In genomic region chr6:138218449-138218848, GRCh38 we compare ENCODE assay signal across 35 cellular contexts. TPM values are rescaled to one million over a fixed set of nuclear protein-coding genes. Genes with fewer than 3 reads are reported as not detected.
"Had no signal": no experiment of that assay in that cellular context is flagged by ENCODE, and none has a peak within 500 bp of the region (broad histone marks: within the 10 kb centered on the region; RNA-seq: fewer than 3 reads in every experiment).

Gene PBOV1 (minus strand): TSS chr6:138218491. CDS start chr6:138218395, 96 bp downstream.

- H3K36me3 ChIP-seq: ascending aorta, breast epithelium, cardiac muscle cell, esophagus muscularis mucosa had no signal

- H3K36me3 Mint-ChIP-seq: activated CD4-positive, alpha-beta memory T cell treated with anti-CD3 and anti-CD28 coated beads for 36 hours; activated naive CD4-positive, alpha-beta T cell treated with anti-CD3 and anti-CD28 coated beads, Interleukin-2, amount 10 ng/mL, durations not matched to agents 7 days and 5 days; activated naive CD4-positive, alpha-beta T cell treated with anti-CD3 and anti-CD28 coated beads, Interleukin-2, amount 50 U/mL, for 72 hours; activated naive CD8-positive, alpha-beta T cell treated with anti-CD3 and anti-CD28 coated beads, Interleukin-2, amount 10 ng/mL, durations not matched to agents 7 days and 5 days had no signal

- H3K27ac Mint-ChIP-seq: activated CD4-positive, alpha-beta memory T cell treated with anti-CD3 and anti-CD28 coated beads for 36 hours; activated CD4-positive, alpha-beta T cell treated with anti-CD3 and anti-CD28 coated beads for 36 hours; activated CD4-positive, alpha-beta T cell treated with anti-CD3 and anti-CD28 coated beads, Interleukin-2, amount 10 ng/mL, durations not matched to agents 24 days and 14 days; activated CD8-positive, alpha-beta T cell treated with anti-CD3 and anti-CD28 coated beads, Interleukin-2, amount 10 ng/mL, durations not matched to agents 7 days and 5 days; activated naive CD4-positive, alpha-beta T cell treated with anti-CD3 and anti-CD28 coated beads, Interleukin-2, amount 10 ng/mL, durations not matched to agents 7 days and 5 days; activated naive CD4-positive, alpha-beta T cell treated with anti-CD3 and anti-CD28 coated beads, Interleukin-2, amount 50 U/mL, for 72 hours; activated naive CD8-positive, alpha-beta T cell treated with anti-CD3 and anti-CD28 coated beads, Interleukin-2, amount 10 ng/mL, durations not matched to agents 7 days and 5 days; activated T-cell treated with anti-CD3 and anti-CD28 coated beads, Interleukin-2, amount 50 U/mL, for 24 hours; activated T-cell treated with anti-CD3 and anti-CD28 coated beads, Interleukin-2, amount 50 U/mL, for 72 hours; dendritic cell treated with granulocyte-macrophage colony-stimulating factor and Interleukin-4, amounts not matched to agents 40 ng/mL and 50 ng/mL, for 4 days; endodermal cell; T-helper 17 cell; T-helper 2 cell treated with Interferon-gamma antibody and Interleukin-4, amounts not matched to agents 5 μg/mL and 100 μg/mL, for 36 hours had no signal

- ATAC-seq: activated CD4-positive, alpha-beta T cell treated with anti-CD3 and anti-CD28 coated beads for 36 hours; activated CD8-positive, alpha-beta T cell treated with anti-CD3 and anti-CD28 coated beads, Interleukin-2, amount 10 ng/mL, durations not matched to agents 7 days and 5 days; activated naive CD4-positive, alpha-beta T cell treated with anti-CD3 and anti-CD28 coated beads, Interleukin-2, amount 50 U/mL, for 72 hours; activated T-cell treated with anti-CD3 and anti-CD28 coated beads, Interleukin-2, amount 50 U/mL, for 72 hours; T-helper 17 cell had no signal

- H3K4me1 ChIP-seq: ascending aorta, breast epithelium, esophagus muscularis mucosa had no signal

- H3K4me3 Mint-ChIP-seq: activated CD4-positive, alpha-beta memory T cell treated with anti-CD3 and anti-CD28 coated beads for 36 hours; activated CD4-positive, alpha-beta T cell treated with anti-CD3 and anti-CD28 coated beads for 36 hours; activated CD4-positive, alpha-beta T cell treated with anti-CD3 and anti-CD28 coated beads, Interleukin-2, amount 10 ng/mL, durations not matched to agents 24 days and 14 days; activated CD8-positive, alpha-beta T cell treated with anti-CD3 and anti-CD28 coated beads, Interleukin-2, amount 10 ng/mL, durations not matched to agents 7 days and 5 days; activated naive CD4-positive, alpha-beta T cell treated with anti-CD3 and anti-CD28 coated beads, Interleukin-2, amount 10 ng/mL, durations not matched to agents 7 days and 5 days; activated naive CD8-positive, alpha-beta T cell treated with anti-CD3 and anti-CD28 coated beads, Interleukin-2, amount 10 ng/mL, durations not matched to agents 7 days and 5 days; activated T-cell treated with anti-CD3 and anti-CD28 coated beads, Interleukin-2, amount 50 U/mL, for 24 hours; activated T-cell treated with anti-CD3 and anti-CD28 coated beads, Interleukin-2, amount 50 U/mL, for 72 hours; brain; dendritic cell treated with granulocyte-macrophage colony-stimulating factor and Interleukin-4, amounts not matched to agents 40 ng/mL and 50 ng/mL, for 4 days; endodermal cell; T-helper 17 cell; T-helper 2 cell treated with Interferon-gamma antibody and Interleukin-4, amounts not matched to agents 5 μg/mL and 100 μg/mL, for 36 hours had no signal

- H3K9me3 Mint-ChIP-seq: activated CD4-positive, alpha-beta memory T cell treated with anti-CD3 and anti-CD28 coated beads for 36 hours; activated CD4-positive, alpha-beta T cell treated with anti-CD3 and anti-CD28 coated beads, Interleukin-2, amount 10 ng/mL, durations not matched to agents 24 days and 14 days; activated naive CD4-positive, alpha-beta T cell treated with anti-CD3 and anti-CD28 coated beads, Interleukin-2, amount 10 ng/mL, durations not matched to agents 7 days and 5 days; activated naive CD4-positive, alpha-beta T cell treated with anti-CD3 and anti-CD28 coated beads, Interleukin-2, amount 50 U/mL, for 72 hours; activated naive CD8-positive, alpha-beta T cell treated with anti-CD3 and anti-CD28 coated beads, Interleukin-2, amount 10 ng/mL, durations not matched to agents 7 days and 5 days; activated T-cell treated with anti-CD3 and anti-CD28 coated beads, Interleukin-2, amount 50 U/mL, for 24 hours; activated T-cell treated with anti-CD3 and anti-CD28 coated beads, Interleukin-2, amount 50 U/mL, for 72 hours; brain; dendritic cell treated with granulocyte-macrophage colony-stimulating factor and Interleukin-4, amounts not matched to agents 40 ng/mL and 50 ng/mL, for 4 days; endodermal cell; T-helper 2 cell treated with Interferon-gamma antibody and Interleukin-4, amounts not matched to agents 5 μg/mL and 100 μg/mL, for 36 hours had no signal

- H3K27me3 ChIP-seq: ascending aorta, breast epithelium, dorsolateral prefrontal cortex, esophagus muscularis mucosa had no signal

- DNase-seq: activated CD4-positive, alpha-beta memory T cell treated with anti-CD3 and anti-CD28 coated beads for 36 hours; activated CD4-positive, alpha-beta T cell treated with anti-CD3 and anti-CD28 coated beads for 36 hours; activated CD4-positive, alpha-beta T cell treated with anti-CD3 and anti-CD28 coated beads, Interleukin-2, amount 10 ng/mL, durations not matched to agents 24 days and 14 days; activated CD4-positive, CD25-positive, alpha-beta regulatory T cell; activated CD4-positive, CD25-positive, alpha-beta regulatory T cell treated with anti-CD3 and anti-CD28 coated beads, Interleukin-2, amount 50 U/mL, for 72 hours; activated CD8-positive, alpha-beta memory T cell treated with anti-CD3 and anti-CD28 coated beads, Interleukin-2, amount 50 U/mL, for 48 hours; activated CD8-positive, alpha-beta T cell treated with anti-CD3 and anti-CD28 coated beads, Interleukin-2, amount 10 ng/mL, durations not matched to agents 7 days and 5 days; activated gamma-delta T cell; activated naive CD4-positive, alpha-beta T cell; activated naive CD4-positive, alpha-beta T cell treated with anti-CD3 and anti-CD28 coated beads, Interleukin-2, amount 10 ng/mL, durations not matched to agents 7 days and 5 days; activated naive CD8-positive, alpha-beta T cell treated with anti-CD3 and anti-CD28 coated beads, Interleukin-2, amount 10 ng/mL, durations not matched to agents 7 days and 5 days; activated T-cell treated with anti-CD3 and anti-CD28 coated beads for 4 hours; activated T-cell treated with anti-CD3 and anti-CD28 coated beads, Interleukin-2, amount 50 U/mL, for 24 hours; activated T-cell treated with anti-CD3 and anti-CD28 coated beads, Interleukin-2, amount 50 U/mL, for 72 hours; central memory CD4-positive, alpha-beta T cell; cerebellar nuclear complex; dorsolateral prefrontal cortex; effector memory CD4-positive, alpha-beta T cell; endodermal cell; erythroblast; foreskin melanocyte; head of caudate nucleus; T-helper 1 cell; T-helper 17 cell; T1000 had no signal

- H3K27ac ChIP-seq: ascending aorta, breast epithelium, cardiac muscle cell, coronary artery, esophagus muscularis mucosa had no signal

- H3K4me3 ChIP-seq: ascending aorta, breast epithelium, cardiac muscle cell, coronary artery, dorsolateral prefrontal cortex, esophagus muscularis mucosa had no signal

- H3K4me1 Mint-ChIP-seq: activated CD4-positive, alpha-beta T cell treated with anti-CD3 and anti-CD28 coated beads for 36 hours; activated CD4-positive, alpha-beta T cell treated with anti-CD3 and anti-CD28 coated beads, Interleukin-2, amount 10 ng/mL, durations not matched to agents 24 days and 14 days; activated naive CD4-positive, alpha-beta T cell treated with anti-CD3 and anti-CD28 coated beads, Interleukin-2, amount 10 ng/mL, durations not matched to agents 7 days and 5 days; activated naive CD8-positive, alpha-beta T cell treated with anti-CD3 and anti-CD28 coated beads, Interleukin-2, amount 10 ng/mL, durations not matched to agents 7 days and 5 days; brain; T-helper 17 cell had no signal

- H3K9me3 ChIP-seq: ascending aorta, breast epithelium, esophagus muscularis mucosa had no signal

RNA-seq across cellular contexts. Expression of gene PBOV1, which starts in this region (rescaled TPM):
- total RNA-seq: activated CD4-positive, alpha-beta memory T cell treated with anti-CD3 and anti-CD28 coated beads for 36 hours; activated CD4-positive, alpha-beta T cell treated with anti-CD3 and anti-CD28 coated beads for 36 hours; activated CD4-positive, alpha-beta T cell treated with anti-CD3 and anti-CD28 coated beads, Interleukin-2, amount 10 ng/mL, durations not matched to agents 24 days and 14 days; activated CD8-positive, alpha-beta memory T cell treated with anti-CD3 and anti-CD28 coated beads for 36 hours; activated CD8-positive, alpha-beta T cell treated with anti-CD3 and anti-CD28 coated beads, Interleukin-2, amount 10 ng/mL, durations not matched to agents 7 days and 5 days; activated naive CD4-positive, alpha-beta T cell treated with anti-CD3 and anti-CD28 coated beads, Interleukin-2, amount 50 U/mL, for 72 hours; activated naive CD8-positive, alpha-beta T cell treated with anti-CD3 and anti-CD28 coated beads, Interleukin-2, amount 10 ng/mL, durations not matched to agents 7 days and 5 days; activated T-cell treated with anti-CD3 and anti-CD28 coated beads, Interleukin-2, amount 50 U/mL, for 72 hours; ascending aorta; breast epithelium; cardiac muscle cell; dorsolateral prefrontal cortex; endodermal cell; esophagus muscularis mucosa; T-helper 17 cell had no signal
- polyA plus RNA-seq: cardiac muscle cell had no signal
